2 cellular contexts compared by ENCODE assay signal in genomic region chr9:78286946-78287388, GRCh38.
TF ChIP-seq lines count a peak whose summit lies in the region.

No MANE protein-coding gene starts in this region.

TF ChIP-seq in WTC11, 78 proteins besides CTCF, POLR2A, EP300 and RAD21:
- TF ChIP-seq GABPB1 (CRISPR knock-in tag; IDR thresholded peaks at IDR 0.05), result peak; percentile 78
- no peak for TF ChIP-seq CDX4 (CRISPR knock-in tag; IDR thresholded peaks at IDR 0.05; ENCODE audit: borderline replicate concordance)

TF ChIP-seq in HepG2, 621 proteins besides CTCF, POLR2A, EP300 and RAD21 (continues in another document):
- TF ChIP-seq SNAPC5 (CRISPR knock-in tag; IDR thresholded peaks at IDR 0.05; ENCODE audit: borderline replicate concordance) (no peak), ZSCAN21 (CRISPR knock-in tag; IDR thresholded peaks at IDR 0.05; ENCODE audit: borderline replicate concordance) (no peak), ZNF770 (CRISPR knock-in tag; IDR thresholded peaks at IDR 0.05) (peak; percentile 93), MTF2 (CRISPR knock-in tag; IDR thresholded peaks at IDR 0.05; ENCODE audit: borderline replicate concordance) (no peak), ZNF44 (CRISPR knock-in tag; IDR thresholded peaks at IDR 0.05) (no peak), RFX5 (IDR thresholded peaks at IDR 0.05; ENCODE audit: low read depth, low read length) (no peak), PAX8 (CRISPR knock-in tag; IDR thresholded peaks at IDR 0.05; ENCODE audit: borderline replicate concordance) (no peak), ZBTB40 (IDR thresholded peaks at IDR 0.05) (no peak), ZBTB40 (CRISPR knock-in tag; IDR thresholded peaks at IDR 0.05) (0 out of 2 replicates have a peak, but pooled peaks have one; percentile 32), POLR2AphosphoS5 (IDR thresholded peaks at IDR 0.05; ENCODE audit: low read depth, low read length) (no peak), HOXD1 (CRISPR knock-in tag; IDR thresholded peaks at IDR 0.05) (0 out of 2 replicates have a peak, but pooled peaks have one; percentile 62), ZXDC (CRISPR knock-in tag; IDR thresholded peaks at IDR 0.05) (no peak), U2AF2 (IDR thresholded peaks at IDR 0.05; ENCODE audit: low read depth, low read length) (no peak), PRMT3 (CRISPR knock-in tag; IDR thresholded peaks at IDR 0.05; ENCODE audit: borderline replicate concordance, low read depth) (no peak), RCOR2 (CRISPR knock-in tag; IDR thresholded peaks at IDR 0.05) (peak; percentile 93), PCBP1 (IDR thresholded peaks at IDR 0.05; ENCODE audit: borderline replicate concordance, low read depth, low read length) (no peak), MIXL1 (CRISPR knock-in tag; IDR thresholded peaks at IDR 0.05) (peak; percentile 39; the same call in 1 of the 2 replicates), E2F2 (CRISPR knock-in tag; IDR thresholded peaks at IDR 0.05; ENCODE audit: borderline replicate concordance) (no peak), NFE2L2 (IDR thresholded peaks at IDR 0.05; ENCODE audit: low read length) (no peak), ZNF205 (CRISPR knock-in tag; IDR thresholded peaks at IDR 0.05) (peak; percentile 31; the same call in 1 of the 2 replicates), HIVEP1 (CRISPR knock-in tag; IDR thresholded peaks at IDR 0.05) (no peak), PRDM10 (CRISPR knock-in tag; IDR thresholded peaks at IDR 0.05; ENCODE audit: low read depth) (no peak; the same call in 1 of the 2 replicates), CHD4 (IDR thresholded peaks at IDR 0.05; ENCODE audit: borderline replicate concordance, low read length) (no peak), TMF1 (CRISPR knock-in tag; IDR thresholded peaks at IDR 0.05; ENCODE audit: low read depth) (no peak), NR2F1 (CRISPR knock-in tag; IDR thresholded peaks at IDR 0.05) (no peak; a peak in 1 of 4 replicates), CBX2 (IDR thresholded peaks at IDR 0.05; ENCODE audit: low read depth, low read length) (no peak), CBX2 (CRISPR knock-in tag; IDR thresholded peaks at IDR 0.05; ENCODE audit: low read depth) (no peak), ZZZ3 (CRISPR knock-in tag; IDR thresholded peaks at IDR 0.05; ENCODE audit: borderline replicate concordance) (no peak), SRSF4 (IDR thresholded peaks at IDR 0.05; ENCODE audit: low read depth, low read length, poor library complexity, severe bottlenecking) (no peak), ZNF24 (IDR thresholded peaks at IDR 0.05) (no peak), ZNF567 (CRISPR knock-in tag; IDR thresholded peaks at IDR 0.05; ENCODE audit: borderline replicate concordance) (no peak), ZNF432 (CRISPR knock-in tag; IDR thresholded peaks at IDR 0.05; ENCODE audit: borderline replicate concordance) (no peak), CEBPB (IDR thresholded peaks at IDR 0.05; ENCODE audit: borderline replicate concordance, low read depth, low read length) (peak; percentile 42; the same call in 1 of the 2 replicates), STAT5B (CRISPR knock-in tag; IDR thresholded peaks at IDR 0.05) (no peak), ZNF331 (CRISPR knock-in tag; IDR thresholded peaks at IDR 0.05) (peak; percentile 84), RXRA (CRISPR knock-in tag; IDR thresholded peaks at IDR 0.05) (peak; percentile 78; the same call in 1 of the 2 replicates), GPBP1L1 (CRISPR knock-in tag; IDR thresholded peaks at IDR 0.05) (no peak), PAF1 (CRISPR knock-in tag; IDR thresholded peaks at IDR 0.05) (no peak), IRF9 (CRISPR knock-in tag; IDR thresholded peaks at IDR 0.05; ENCODE audit: borderline replicate concordance) (no peak), SOX5 (CRISPR knock-in tag; IDR thresholded peaks at IDR 0.05; ENCODE audit: borderline replicate concordance) (peak; percentile 98), SAFB2 (CRISPR knock-in tag; IDR thresholded peaks at IDR 0.05; ENCODE audit: borderline replicate concordance, low read depth) (no peak)
